Comparison of ENCODE assay signal across 1 cellular context in genomic region chr2:241506793-241507429, GRCh38.
A peak's percentile ranks its signal among the peaks of the same experiment; 100 is the strongest.
TF ChIP-seq lines count a peak whose summit lies in the region.

No MANE protein-coding gene starts in this region.

TF ChIP-seq in HepG2, 621 proteins besides CTCF, POLR2A, EP300 and RAD21 (continued from another document and continues in another):
- TF ChIP-seq PBX2 (CRISPR knock-in tag; IDR thresholded peaks at IDR 0.05), result no peak
- TF ChIP-seq ZNF674 (CRISPR knock-in tag; IDR thresholded peaks at IDR 0.05; ENCODE audit: low read depth), result no peak
- no peak for TF ChIP-seq THYN1 (CRISPR knock-in tag; IDR thresholded peaks at IDR 0.05; ENCODE audit: borderline replicate concordance, low read depth)
- TF ChIP-seq TAF15 (IDR thresholded peaks at IDR 0.05; ENCODE audit: low read depth, low read length, poor library complexity, severe bottlenecking), result no peak
- no peak for TF ChIP-seq AGO2 (optimal IDR thresholded peaks at IDR 0.05; ENCODE audit: low read depth, low read length)
- no peak for TF ChIP-seq ATF6 (CRISPR knock-in tag; conservative IDR thresholded peaks at IDR 0.05)
- TF ChIP-seq MTF1 (CRISPR knock-in tag; IDR thresholded peaks at IDR 0.05), result no peak
- TF ChIP-seq ZNF121 (CRISPR knock-in tag; IDR thresholded peaks at IDR 0.05), result no peak
- no peak for TF ChIP-seq XBP1 (CRISPR knock-in tag; IDR thresholded peaks at IDR 0.05)
- no peak for TF ChIP-seq JUNB (CRISPR knock-in tag; IDR thresholded peaks at IDR 0.05; ENCODE audit: borderline replicate concordance)
- TF ChIP-seq HMGXB3 (CRISPR knock-in tag; IDR thresholded peaks at IDR 0.05; ENCODE audit: borderline replicate concordance), result no peak
- no peak for TF ChIP-seq GABPB1 (CRISPR knock-in tag; IDR thresholded peaks at IDR 0.05)
- no peak for TF ChIP-seq PITX1 (CRISPR knock-in tag; IDR thresholded peaks at IDR 0.05)
- no peak for TF ChIP-seq ZZZ3 (CRISPR knock-in tag; IDR thresholded peaks at IDR 0.05; ENCODE audit: borderline replicate concordance)
- no peak for TF ChIP-seq ZNF367 (CRISPR knock-in tag; IDR thresholded peaks at IDR 0.05; ENCODE audit: borderline replicate concordance)
- no peak for TF ChIP-seq SRSF9 (IDR thresholded peaks at IDR 0.05; ENCODE audit: borderline replicate concordance, insufficient read depth, low read depth, low read length, poor library complexity, severe bottlenecking)
- no peak for TF ChIP-seq IRF9 (CRISPR knock-in tag; IDR thresholded peaks at IDR 0.05; ENCODE audit: borderline replicate concordance)
- no peak for TF ChIP-seq STAG1 (CRISPR knock-in tag; IDR thresholded peaks at IDR 0.05)
- TF ChIP-seq ZSCAN20 (CRISPR knock-in tag; IDR thresholded peaks at IDR 0.05; ENCODE audit: borderline replicate concordance), result no peak
- no peak for TF ChIP-seq ELK4 (CRISPR knock-in tag; IDR thresholded peaks at IDR 0.05; ENCODE audit: borderline replicate concordance)
- peak; percentile 55 for TF ChIP-seq SRSF1 (optimal IDR thresholded peaks at IDR 0.05; ENCODE audit: low read depth, low read length)
- TF ChIP-seq ZNF543 (CRISPR knock-in tag; IDR thresholded peaks at IDR 0.05), result no peak
- TF ChIP-seq ZNF484 (CRISPR knock-in tag; IDR thresholded peaks at IDR 0.05; ENCODE audit: borderline replicate concordance, low read depth), result no peak
- no peak for TF ChIP-seq ZFP91 (CRISPR knock-in tag; IDR thresholded peaks at IDR 0.05; ENCODE audit: borderline replicate concordance)
- no peak for TF ChIP-seq PAX8 (CRISPR knock-in tag; IDR thresholded peaks at IDR 0.05; ENCODE audit: borderline replicate concordance)
- TF ChIP-seq AKAP8 (CRISPR knock-in tag; IDR thresholded peaks at IDR 0.05), result 0 out of 2 replicates have a peak, but pooled peaks have one; percentile 25
- no peak for TF ChIP-seq WIZ (CRISPR knock-in tag; IDR thresholded peaks at IDR 0.05)
- TF ChIP-seq ZNF644 (CRISPR knock-in tag; IDR thresholded peaks at IDR 0.05; ENCODE audit: low read depth), result no peak
- TF ChIP-seq ZNF747 (CRISPR knock-in tag; IDR thresholded peaks at IDR 0.05; ENCODE audit: borderline replicate concordance), result no peak
- no peak for TF ChIP-seq TBL1XR1 (IDR thresholded peaks at IDR 0.05; ENCODE audit: borderline replicate concordance, low read length, partially characterized antibody)
- no peak for TF ChIP-seq THAP11 (CRISPR knock-in tag; IDR thresholded peaks at IDR 0.05)
- no peak for TF ChIP-seq ZFYVE20 (CRISPR knock-in tag; IDR thresholded peaks at IDR 0.05; ENCODE audit: borderline replicate concordance, low read depth)
- no peak for TF ChIP-seq REL (CRISPR knock-in tag; conservative IDR thresholded peaks at IDR 0.05)
- TF ChIP-seq HIVEP1 (CRISPR knock-in tag; IDR thresholded peaks at IDR 0.05), result no peak; the same call in 1 of the 2 replicates
- TF ChIP-seq MNT (IDR thresholded peaks at IDR 0.05), result no peak
- TF ChIP-seq ZNF891 (CRISPR knock-in tag; IDR thresholded peaks at IDR 0.05), result no peak
- TF ChIP-seq ZBTB38 (CRISPR knock-in tag; IDR thresholded peaks at IDR 0.05), result no peak
- TF ChIP-seq ZBTB43 (CRISPR knock-in tag; conservative IDR thresholded peaks at IDR 0.05), result no peak
- no peak for TF ChIP-seq MAZ (IDR thresholded peaks at IDR 0.05; ENCODE audit: borderline replicate concordance, low read depth, low read length)
- TF ChIP-seq MAZ (CRISPR knock-in tag; IDR thresholded peaks at IDR 0.05; ENCODE audit: low read depth), result peak; percentile 52; the same call in 1 of the 2 replicates
- no peak for TF ChIP-seq RFXANK (CRISPR knock-in tag; IDR thresholded peaks at IDR 0.05)
- TF ChIP-seq RFXAP (CRISPR knock-in tag; IDR thresholded peaks at IDR 0.05; ENCODE audit: borderline replicate concordance), result no peak
- no peak for TF ChIP-seq GLI4 (CRISPR knock-in tag; IDR thresholded peaks at IDR 0.05; ENCODE audit: borderline replicate concordance)
- no peak for TF ChIP-seq NCOA1 (CRISPR knock-in tag; IDR thresholded peaks at IDR 0.05)
- TF ChIP-seq SMAD3 (CRISPR knock-in tag; IDR thresholded peaks at IDR 0.05), result no peak
- TF ChIP-seq BRCA1 (CRISPR knock-in tag; IDR thresholded peaks at IDR 0.05), result no peak
- TF ChIP-seq ZBTB44 (CRISPR knock-in tag; IDR thresholded peaks at IDR 0.05), result no peak
- 0 out of 2 replicates have a peak, but pooled peaks have one; percentile 1 for TF ChIP-seq FOXC1 (CRISPR knock-in tag; IDR thresholded peaks at IDR 0.05; ENCODE audit: borderline replicate concordance)
- TF ChIP-seq FLYWCH1 (CRISPR knock-in tag; IDR thresholded peaks at IDR 0.05), result no peak
- TF ChIP-seq KDM2A (CRISPR knock-in tag; IDR thresholded peaks at IDR 0.05; ENCODE audit: borderline replicate concordance, low read depth), result no peak
- TF ChIP-seq TEAD3 (CRISPR knock-in tag; optimal IDR thresholded peaks at IDR 0.05; ENCODE audit: borderline replicate concordance), result no peak
- TF ChIP-seq ESRRA (CRISPR knock-in tag; IDR thresholded peaks at IDR 0.05; ENCODE audit: low read depth), result no peak
- no peak for TF ChIP-seq PCBP1 (IDR thresholded peaks at IDR 0.05; ENCODE audit: borderline replicate concordance, low read depth, low read length)
- TF ChIP-seq PPARG (CRISPR knock-in tag; conservative IDR thresholded peaks at IDR 0.05), result no peak
- no peak for TF ChIP-seq FOXA3 (CRISPR knock-in tag; IDR thresholded peaks at IDR 0.05)
- 0 out of 2 replicates have a peak, but pooled peaks have one; percentile 10 for TF ChIP-seq ZNF614 (CRISPR knock-in tag; IDR thresholded peaks at IDR 0.05; ENCODE audit: borderline replicate concordance)
- no peak for TF ChIP-seq ATF7 (IDR thresholded peaks at IDR 0.05)
- TF ChIP-seq ATF7 (CRISPR knock-in tag; IDR thresholded peaks at IDR 0.05), result no peak
- TF ChIP-seq ZNF792 (CRISPR knock-in tag; IDR thresholded peaks at IDR 0.05), result no peak
- TF ChIP-seq ZNF205 (CRISPR knock-in tag; IDR thresholded peaks at IDR 0.05), result no peak
